In genomic region chr10:119933179-119933578, GRCh38 we compare ENCODE assay signal across 8 cellular contexts. TPM values are rescaled to one million over a fixed set of nuclear protein-coding genes. Genes with fewer than 3 reads are reported as not detected.
DNase-seq lines count a peak whose midpoint lies in the region; ATAC-seq and TF ChIP-seq lines count a peak whose summit lies in the region.

No MANE protein-coding gene starts in this region.

- H3K36me3 ChIP-seq in HEK293 (ENCODE audit: control insufficient read depth in 2 of 2, insufficient read depth in 1 of 2, low read length in 2 of 2), result peaks cover 53 to 58% of the 10 kb centered on the region in 2 experiments
- H3K36me3 ChIP-seq in RWPE2 (ENCODE audit: low read depth), result peaks cover 84% of the 10 kb centered on the region
- H3K36me3 ChIP-seq in CD8-positive, alpha-beta memory T cell (ENCODE audit: insufficient read depth, low read length), result peaks cover 23% of the 10 kb centered on the region
- H3K36me3 ChIP-seq in heart right ventricle, result peaks cover 0 to 99% (median 44%) of the 10 kb centered on the region in 9 donors

- no peaks in the 10 kb centered on the region for H3K9me3 Mint-ChIP-seq in glutamatergic neuron (ENCODE audit: unreplicated experiment)
- no peaks in the 10 kb centered on the region for H3K9me3 Mint-ChIP-seq in CD8-positive, alpha-beta memory T cell

- no peak overlapping the region for H3K27ac Mint-ChIP-seq in glutamatergic neuron (ENCODE audit: unreplicated experiment)
- peak overlapping the region in 2 of 8 donors; percentile 12 to 30 for H3K27ac Mint-ChIP-seq in CD8-positive, alpha-beta memory T cell

- DNase-seq in AG09319 (ENCODE audit: extremely low read depth, low read depth), result no peak
- DNase-seq in RWPE2 (ENCODE audit: low spot score), result no peak
- DNase-seq in glutamatergic neuron, result no peak
- DNase-seq in CD8-positive, alpha-beta memory T cell, result no peak
- no peak for DNase-seq in stimulated activated CD4-positive, alpha-beta T cell treated with anti-CD3 and anti-CD28 coated beads, Interleukin-4, amount 100 ng/mL, for 1 hour
- DNase-seq in heart right ventricle, result no peak

- H3K27me3 ChIP-seq in RWPE2 (ENCODE audit: insufficient read depth, poor library complexity, severe bottlenecking) (no peaks in the 10 kb centered on the region), heart right ventricle (no peaks in the 10 kb centered on the region)
- no peaks in the 10 kb centered on the region for H3K27me3 ChIP-seq in CD8-positive, alpha-beta memory T cell (ENCODE audit: insufficient read depth, low read length, poor library complexity, severe bottlenecking)

- intact Hi-C loops in heart right ventricle (cut with DNase I), result no loop called here

- peaks cover 2% of the 10 kb centered on the region for H3K27me3 Mint-ChIP-seq in glutamatergic neuron (ENCODE audit: unreplicated experiment)
- peaks cover 0 to 2% of the 10 kb centered on the region in 2 donors for H3K27me3 Mint-ChIP-seq in CD8-positive, alpha-beta memory T cell

- no peak overlapping the region for H3K4me3 ChIP-seq in HEK293 (ENCODE audit: low read depth, low read length)
- no peak overlapping the region for H3K4me3 ChIP-seq in RWPE2 (ENCODE audit: severe bottlenecking)
- H3K4me3 ChIP-seq in CD8-positive, alpha-beta memory T cell (ENCODE audit: low read length), result no peak overlapping the region
- no peak overlapping the region for H3K4me3 ChIP-seq in heart right ventricle

- H3K36me3 Mint-ChIP-seq in glutamatergic neuron (ENCODE audit: unreplicated experiment), result no peaks in the 10 kb centered on the region
- peaks cover 12 to 82% (median 29%) of the 10 kb centered on the region in 3 donors for H3K36me3 Mint-ChIP-seq in CD8-positive, alpha-beta memory T cell

- no peak overlapping the region for H3K27ac ChIP-seq in HEK293 (ENCODE audit: extremely low read depth, low read depth, low read length)
- H3K27ac ChIP-seq in RWPE2 (ENCODE audit: poor library complexity, severe bottlenecking), result no peak overlapping the region
- H3K27ac ChIP-seq in CD8-positive, alpha-beta memory T cell (ENCODE audit: low read depth, low read length), result no peak overlapping the region
- H3K27ac ChIP-seq in heart right ventricle, result no peak overlapping the region

- H3K4me1 ChIP-seq in HEK293 (ENCODE audit: control insufficient read depth, insufficient read depth, low read length) (peaks cover 4% of the 10 kb centered on the region; the same call in 1 of the 2 replicates), RWPE2 (ENCODE audit: insufficient read depth, poor library complexity, severe bottlenecking) (no peaks in the 10 kb centered on the region), heart right ventricle (peaks cover 0 to 8% (median 0%) of the 10 kb centered on the region in 9 donors)
- no peaks in the 10 kb centered on the region for H3K4me1 ChIP-seq in CD8-positive, alpha-beta memory T cell (ENCODE audit: insufficient read depth, low read length)

- POLR2A ChIA-PET in HEK293 (lab: Yijun Ruan, JAX), result no interaction called here
- POLR2A ChIA-PET in CD8-positive, alpha-beta memory T cell (lab: Charles Lee), result no interaction called here

- H3K4me3 Mint-ChIP-seq in glutamatergic neuron (ENCODE audit: unreplicated experiment), result no peak overlapping the region
- H3K4me3 Mint-ChIP-seq in CD8-positive, alpha-beta memory T cell, result no peak overlapping the region

- H3K9me3 ChIP-seq in HEK293 (ENCODE audit: control insufficient read depth, insufficient read depth, low read depth, low read length) (no peaks in the 10 kb centered on the region), RWPE2 (ENCODE audit: severe bottlenecking) (no peaks in the 10 kb centered on the region), heart right ventricle (no peaks in the 10 kb centered on the region)
- H3K9me3 ChIP-seq in CD8-positive, alpha-beta memory T cell (ENCODE audit: low read length), result no peaks in the 10 kb centered on the region

- ATAC-seq in RWPE2 (ENCODE audit: low read depth) (no peak), GM19023 (IDR thresholded peaks at IDR 0.05; ENCODE audit: unreplicated experiment) (no peak), heart right ventricle (no peak)

- CTCF ChIA-PET in HEK293 (lab: Yijun Ruan, JAX), result interaction anchor here (0.6 to 1.1 kb wide), 3 partner anchors 12 to 163 kb away, joined by 3 read pairs; no protein-coding TSS in a partner anchor
- CTCF ChIA-PET in CD8-positive, alpha-beta memory T cell (lab: Charles Lee), result no interaction called here

- TF ChIP-seq CTCF in AG09319 (IDR thresholded peaks at IDR 0.05; ENCODE audit: low read depth, low read length) (peak; percentile 9), HEK293 (tag by site-specific recombination; IDR thresholded peaks at IDR 0.05) (peak; percentile 28; the same call in 1 of the 2 replicates), RWPE2 (IDR thresholded peaks at IDR 0.05; ENCODE audit: poor library complexity, severe bottlenecking) (peak; percentile 42), glutamatergic neuron (IDR thresholded peaks at IDR 0.05; ENCODE audit: partially characterized antibody, unreplicated experiment) (peak; percentile 66), heart right ventricle (IDR thresholded peaks at IDR 0.05) (peak in 3 of 9 donors; percentile 15 to 34 (median 18))

- H3K4me1 Mint-ChIP-seq in glutamatergic neuron (ENCODE audit: low read depth, unreplicated experiment), result peaks cover 7% of the 10 kb centered on the region
- H3K4me1 Mint-ChIP-seq in CD8-positive, alpha-beta memory T cell, result peaks cover 11 to 20% (median 16%) of the 10 kb centered on the region in 3 donors

- WGBS in heart right ventricle, 2 donors, result 57 to 59% methylated on average over 3 of the region's 3 CpGs

TF ChIP-seq in HEK293, 187 proteins besides CTCF, POLR2A, EP300 and RAD21:
- peak; percentile 54 for TF ChIP-seq ZNF654 (tag by site-specific recombination; IDR thresholded peaks at IDR 0.05; ENCODE audit: low read depth)
- no peak for TF ChIP-seq ZNF544 (tag by site-specific recombination; IDR thresholded peaks at IDR 0.05)

RNA-seq across cellular contexts. Expression of gene SEC23IP, which starts 40.6 kb away (rescaled TPM):
- total RNA-seq in glutamatergic neuron (ENCODE audit: unreplicated experiment), result 65.0 TPM
- total RNA-seq in CD8-positive, alpha-beta memory T cell, result 10 to 100 TPM; 74.0 to 79.0 TPM
- polyA plus RNA-seq in CD8-positive, alpha-beta memory T cell, result 46.4 TPM
- 10 to 100 TPM; 24.0 to 43.9 (median 31.2) TPM for total RNA-seq in heart right ventricle
- 1 to 10 TPM; 5.9 to 6.1 TPM for polyA plus RNA-seq in heart right ventricle
